In the genomic region with DNA sequence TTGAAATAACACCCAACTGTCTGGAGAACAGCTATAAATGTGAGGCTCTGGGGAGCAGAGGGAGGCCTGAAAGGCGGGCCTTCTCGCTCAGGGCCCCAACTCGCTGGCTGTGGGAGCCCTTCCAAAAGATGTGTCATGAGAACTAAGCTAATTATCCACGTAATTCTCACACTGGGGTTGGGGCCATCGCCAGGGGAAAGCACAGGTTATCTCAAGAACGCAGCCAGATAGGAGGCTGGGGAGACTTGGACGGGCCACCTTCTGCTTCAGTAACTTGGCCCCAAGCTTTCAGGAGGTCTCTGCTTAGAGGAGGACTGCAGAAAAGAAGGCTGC, we compare ENCODE assay signal across 9 cellular contexts. TPM values are rescaled to one million over a fixed set of nuclear protein-coding genes. Genes with fewer than 3 reads are reported as not detected.
DNase-seq lines count a peak whose midpoint lies in the region; ATAC-seq and TF ChIP-seq lines count a peak whose summit lies in the region.
"Had no signal": no experiment of that assay in that cellular context is flagged by ENCODE, and none has a peak within 500 bp of the region (broad histone marks: within the 10 kb centered on the region; RNA-seq: fewer than 3 reads in every experiment).

No MANE protein-coding gene starts in this region.

- H3K9me3 ChIP-seq in SJSA1 (replicated peaks): no peaks in the 10 kb centered on the region

- H3K36me3 ChIP-seq in SJSA1: peaks cover 70% of the 10 kb centered on the region

- ATAC-seq in omental fat pad (ENCODE audit: low FRiP score) (peak; percentile 17), GM21723 (IDR thresholded peaks at IDR 0.05; ENCODE audit: unreplicated experiment) (no peak), HG03521 (IDR thresholded peaks at IDR 0.05; ENCODE audit: unreplicated experiment) (no peak), GM18517 (IDR thresholded peaks at IDR 0.05; ENCODE audit: unreplicated experiment) (no peak), HG03342 (IDR thresholded peaks at IDR 0.05; ENCODE audit: unreplicated experiment) (no peak)

- H3K4me3 ChIP-seq in SJSA1: peak overlapping the region; percentile 85
- peak overlapping the region; percentile 69 for H3K4me3 ChIP-seq in fibroblast of mammary gland (ENCODE audit: control insufficient read depth, low read depth, low read length)

- peak overlapping the region; percentile 89 for H3K27ac ChIP-seq in SJSA1
- H3K27ac ChIP-seq: KMS-11 had no signal

- TF ChIP-seq CTCF in fibroblast of mammary gland (conservative IDR thresholded peaks at IDR 0.05; ENCODE audit: control insufficient read depth, insufficient read depth, low read depth, low read length) (no peak), omental fat pad (IDR thresholded peaks at IDR 0.05) (no peak)

- peak; percentile 84 for DNase-seq in EL
- DNase-seq in SJSA1 (ENCODE audit: low read depth in 1 of 2, low spot score in 2 of 2): peak in 1 of 2 experiments; percentile 67
- DNase-seq in fibroblast of mammary gland (ENCODE audit: low read depth): peak; percentile 86
- no peak for DNase-seq in omental fat pad (ENCODE audit: low spot score)

- H3K27me3 ChIP-seq in SJSA1 (replicated peaks): no peaks in the 10 kb centered on the region

- H3K4me1 ChIP-seq in SJSA1 (replicated peaks): peaks cover 60% of the 10 kb centered on the region

RNA-seq across cellular contexts. Expression of gene PXDC1, which starts 1.6 kb away (rescaled TPM):
- 72.5 and 96.4 TPM in 2 replicates for total RNA-seq in SJSA1 (2014; rRNA removed; shearing (Covaris generic))
- total RNA-seq in omental fat pad: 100 to 1,000 TPM; 106 to 205 (median 122) TPM
